In the genomic region with DNA sequence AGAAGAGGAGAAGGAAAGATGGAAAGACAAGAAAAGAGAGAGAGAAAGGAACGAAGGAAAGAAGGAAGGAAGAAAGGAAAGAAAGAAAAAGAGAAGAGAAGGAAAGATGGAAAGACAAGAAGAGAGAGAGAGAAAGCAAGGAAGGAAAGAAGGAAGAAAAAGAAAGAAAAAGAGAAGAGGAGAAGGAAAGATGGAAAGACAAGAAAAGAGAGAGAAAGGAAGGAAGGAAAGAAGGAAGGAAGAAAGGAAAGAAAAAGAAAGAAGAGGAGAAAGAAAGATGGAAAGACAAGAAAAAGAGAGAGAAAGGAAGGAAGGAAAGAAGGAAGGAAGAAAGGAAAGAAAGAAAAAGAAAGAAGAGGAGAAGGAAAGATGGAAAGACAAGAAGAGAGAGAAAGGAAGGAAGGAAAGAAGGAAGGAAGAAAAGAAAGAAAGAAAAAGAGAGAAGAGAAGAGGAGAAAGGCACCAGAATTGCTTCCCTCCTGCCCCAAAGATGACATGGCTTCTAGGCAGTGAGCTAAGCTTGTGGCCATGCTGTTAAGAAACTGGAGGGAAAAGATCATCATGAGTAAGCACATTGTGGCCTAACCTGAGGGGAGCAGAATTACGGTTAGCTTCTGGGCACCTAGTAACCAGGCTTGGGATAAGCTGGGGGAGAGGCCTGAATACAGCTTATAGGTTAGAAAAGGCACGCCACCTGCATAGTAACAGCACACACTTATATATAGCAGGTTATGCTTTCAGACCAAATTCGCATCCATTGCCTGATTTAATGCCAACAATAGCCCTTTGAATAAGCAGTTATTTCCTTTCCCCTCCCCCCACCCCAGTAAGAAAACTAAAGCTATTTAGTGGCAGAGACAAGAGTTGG, we compare ENCODE assay signal across 8 cellular contexts. TPM values are rescaled to one million over a fixed set of nuclear protein-coding genes. Genes with fewer than 3 reads are reported as not detected.
DNase-seq lines count a peak whose midpoint lies in the region; ATAC-seq and TF ChIP-seq lines count a peak whose summit lies in the region.

No MANE protein-coding gene starts in this region.

- no peaks in the 10 kb centered on the region for H3K9me2 ChIP-seq in PC-9 (ENCODE audit: insufficient read depth)

- H3K4me1 Mint-ChIP-seq in activated CD8-positive, alpha-beta memory T cell treated with anti-CD3 and anti-CD28 coated beads, Interleukin-2, amount 10 ng/mL, durations not matched to agents 7 days and 5 days: peaks cover 62% of the 10 kb centered on the region

- ATAC-seq in activated CD8-positive, alpha-beta memory T cell treated with anti-CD3 and anti-CD28 coated beads, Interleukin-2, amount 10 ng/mL, durations not matched to agents 7 days and 5 days: peak; percentile 49
- no peak for ATAC-seq in GM21526 (IDR thresholded peaks at IDR 0.05; ENCODE audit: low FRiP score, unreplicated experiment)

- no peaks in the 10 kb centered on the region for H4K20me1 ChIP-seq in PC-9 (ENCODE audit: insufficient read depth)

- peaks cover 24% of the 10 kb centered on the region for H3K36me3 Mint-ChIP-seq in activated CD8-positive, alpha-beta memory T cell treated with anti-CD3 and anti-CD28 coated beads, Interleukin-2, amount 10 ng/mL, durations not matched to agents 7 days and 5 days

- H3F3A ChIP-seq in PC-9 (ENCODE audit: insufficient read depth, low read depth): peaks cover 43% of the 10 kb centered on the region

- H3K27me3 ChIP-seq in PC-9 (ENCODE audit: insufficient read depth, low read depth): no peaks in the 10 kb centered on the region
- no peaks in the 10 kb centered on the region for H3K27me3 ChIP-seq in prostate gland (replicated peaks; ENCODE audit: insufficient read depth)

- peak; percentile 75 for DNase-seq in activated CD8-positive, alpha-beta memory T cell treated with anti-CD3 and anti-CD28 coated beads, Interleukin-2, amount 10 ng/mL, durations not matched to agents 7 days and 5 days
- DNase-seq in activated CD8-positive, alpha-beta memory T cell treated with anti-CD3 and anti-CD28 coated beads, Interleukin-2, amount 50 U/mL, for 4 hours: no peak
- DNase-seq in PC-9 (peak in 1 of 2 experiments; percentile 82), dedifferentiated amniotic fluid mesenchymal stem cell (ENCODE audit: extremely low spot score) (peak; percentile 51), LoVo (ENCODE audit: low spot score) (no peak), prostate gland (ENCODE audit: low spot score) (no peak)
- peak; percentile 19 to 26 for DNase-seq in stimulated activated CD8-positive, alpha-beta memory T cell treated with anti-CD3 and anti-CD28 coated beads, Interleukin-15, amount 100 ng/mL, for 48 hours (ENCODE audit: low read depth in 2 of 2)

- peak overlapping the region; percentile 85 for H3K27ac Mint-ChIP-seq in activated CD8-positive, alpha-beta memory T cell treated with anti-CD3 and anti-CD28 coated beads, Interleukin-2, amount 10 ng/mL, durations not matched to agents 7 days and 5 days

- CTCF ChIA-PET in activated CD8-positive, alpha-beta memory T cell treated with anti-CD3 and anti-CD28 coated beads, Interleukin-2, amount 10 ng/mL, durations not matched to agents 7 days and 5 days (lab: Charles Lee): interaction anchor here (0.7 to 3.7 kb wide), 4 partner anchors 43 to 127 kb away, joined by 3 to 14 read pairs (median 4); a partner anchor contains a TSS
- CTCF ChIA-PET in PC-9 (lab: Charles Lee): interaction anchor here (0.6 to 1.2 kb wide), 4 partner anchors 11 to 43 kb away, joined by 3 to 11 read pairs (median 6); no protein-coding TSS in a partner anchor

- H3K4me1 ChIP-seq in PC-9 (replicated peaks; ENCODE audit: insufficient read depth) (peaks cover 74% of the 10 kb centered on the region), prostate gland (replicated peaks) (no peaks in the 10 kb centered on the region)

- H3K36me3 ChIP-seq in PC-9 (ENCODE audit: low read depth) (peaks cover 8% of the 10 kb centered on the region; the same call in 1 of the 2 replicates), prostate gland (no peaks in the 10 kb centered on the region)

- H3K4me3 Mint-ChIP-seq in activated CD8-positive, alpha-beta memory T cell treated with anti-CD3 and anti-CD28 coated beads, Interleukin-2, amount 10 ng/mL, durations not matched to agents 7 days and 5 days: peak overlapping the region; percentile 97

- BruUV-seq in PC-9 (replicated peaks; lab: Mats Ljungman, UMichigan): no TSS peak

- H2AFZ ChIP-seq in PC-9: no peak overlapping the region; the same call in 1 of the 2 replicates

- H3K4me2 ChIP-seq in PC-9: peak overlapping the region; percentile 97

- no peak for TF ChIP-seq POLR2A in prostate gland (IDR thresholded peaks at IDR 0.05)

- no peak for TF ChIP-seq CTCF in PC-9 (conservative IDR thresholded peaks at IDR 0.05)
- TF ChIP-seq CTCF in prostate gland (IDR thresholded peaks at IDR 0.05): no peak

- H3K9me3 ChIP-seq in PC-9 (ENCODE audit: insufficient read depth, low read depth) (no peaks in the 10 kb centered on the region), prostate gland (no peaks in the 10 kb centered on the region)

- 85% methylated on average over 4 of the region's 4 CpGs for WGBS in prostate gland

- peaks cover 88% of the 10 kb centered on the region for H3K79me2 ChIP-seq in PC-9 (ENCODE audit: low read depth)

- POLR2A ChIA-PET in PC-9 (lab: Charles Lee; ENCODE audit: unreplicated experiment): interaction anchor here (0.6 to 0.9 kb wide), 5 partner anchors 11 to 639 kb away, joined by 3 to 4 read pairs (median 3); no protein-coding TSS in a partner anchor

- no peaks in the 10 kb centered on the region for H3K27me3 Mint-ChIP-seq in activated CD8-positive, alpha-beta memory T cell treated with anti-CD3 and anti-CD28 coated beads, Interleukin-2, amount 10 ng/mL, durations not matched to agents 7 days and 5 days

- intact Hi-C loops in PC-9 (cut with micrococcal nuclease; ENCODE audit: unreplicated experiment) (no loop called here), prostate gland (cut with DNase I) (no loop called here)

- peak overlapping the region; percentile 99 for H3K27ac ChIP-seq in PC-9
- H3K27ac ChIP-seq in prostate gland: no peak overlapping the region

- H3K4me3 ChIP-seq in PC-9: peak overlapping the region; percentile 94; the same call in 1 of the 2 replicates
- H3K4me3 ChIP-seq in prostate gland: no peak overlapping the region

- H3K9me3 Mint-ChIP-seq in activated CD8-positive, alpha-beta memory T cell treated with anti-CD3 and anti-CD28 coated beads, Interleukin-2, amount 10 ng/mL, durations not matched to agents 7 days and 5 days (ENCODE audit: low read depth): no peaks in the 10 kb centered on the region

RNA-seq across cellular contexts. Expression of a gene that starts 2.3 kb away (rescaled TPM):
- 10 to 100 TPM in 1 of 2 experiments, 1 to 10 TPM in 1; 8.8 to 11.5 TPM for total RNA-seq in activated CD8-positive, alpha-beta memory T cell treated with anti-CD3 and anti-CD28 coated beads, Interleukin-2, amount 10 ng/mL, durations not matched to agents 7 days and 5 days
- 44.1 and 46.2 TPM in 2 replicates for total RNA-seq in PC-9 (2021)
- 100 to 1,000 TPM in 1 of 2 donors, 10 to 100 TPM in 1; 29.2 to 192 TPM for total RNA-seq in prostate gland

RNA-seq across cellular contexts. Expression of a gene that starts 49.3 kb away (rescaled TPM):
- total RNA-seq in activated CD8-positive, alpha-beta memory T cell treated with anti-CD3 and anti-CD28 coated beads, Interleukin-2, amount 10 ng/mL, durations not matched to agents 7 days and 5 days: 10 to 100 TPM; 40.6 to 41.9 TPM
- total RNA-seq in PC-9 (2021) (23.8 and 27.2 TPM in 2 replicates), prostate gland (10 to 100 TPM; 12.6 to 17.5 TPM)

Comparison
In these comparisons a context has a peak if more than half of its experiments do, and no peak if none do; other contexts are left out.
1. DNase-seq: peak in activated CD8-positive, alpha-beta memory T cell treated with anti-CD3 and anti-CD28 coated beads, Interleukin-2, amount 10 ng/mL, durations not matched to agents 7 days and 5 days (single experiment), dedifferentiated amniotic fluid mesenchymal stem cell (single experiment) and stimulated activated CD8-positive, alpha-beta memory T cell treated with anti-CD3 and anti-CD28 coated beads, Interleukin-15, amount 100 ng/mL, for 48 hours (2 of 2); none in activated CD8-positive, alpha-beta memory T cell treated with anti-CD3 and anti-CD28 coated beads, Interleukin-2, amount 50 U/mL, for 4 hours (single experiment), LoVo (single experiment) and prostate gland (single experiment).